ENCODE assay signal across 11 cellular contexts in genomic region chr1:59669752-59670312, GRCh38.
A peak's percentile ranks its signal among the peaks of the same experiment; 100 is the strongest.
DNase-seq lines count a peak whose midpoint lies in the region; ATAC-seq, FAIRE-seq and TF ChIP-seq lines count a peak whose summit lies in the region.
"Had no signal": no experiment of that assay in that cellular context is flagged by ENCODE, and none has a peak within 500 bp of the region (broad histone marks: within the 10 kb centered on the region; RNA-seq: fewer than 3 reads in every experiment).

No MANE protein-coding gene starts in this region.

- H3K4me1 ChIP-seq in body of pancreas (peaks cover 32% of the 10 kb centered on the region), hepatocyte (ENCODE audit: insufficient read depth) (peaks cover 29% of the 10 kb centered on the region), prostate gland (replicated peaks) (peaks cover 8% of the 10 kb centered on the region), small intestine (ENCODE audit: control insufficient read depth in 2 of 2, insufficient read depth in 1 of 2, low read depth in 1 of 2, low read length in 1 of 2) (no peaks in the 10 kb centered on the region)

- H3K36me3 ChIP-seq in body of pancreas (replicated peaks in 1 of 2; ENCODE audit: insufficient read depth in 1 of 2, low read depth in 2 of 2), result no peaks in the 10 kb centered on the region
- H3K36me3 ChIP-seq in hepatocyte (replicated peaks; ENCODE audit: insufficient read depth, low read depth), result no peaks in the 10 kb centered on the region
- no peaks in the 10 kb centered on the region for H3K36me3 ChIP-seq in prostate gland
- no peaks in the 10 kb centered on the region for H3K36me3 ChIP-seq in small intestine (ENCODE audit: control insufficient read depth in 2 of 2, insufficient read depth in 2 of 2, low read length in 2 of 2)

- H3K4me3 ChIP-seq in body of pancreas (no peak overlapping the region), hepatocyte (no peak overlapping the region), prostate gland (no peak overlapping the region), small intestine (ENCODE audit: low read depth in 1 of 2, low read length in 2 of 2) (no peak overlapping the region)

- TF ChIP-seq POLR2A in body of pancreas (IDR thresholded peaks at IDR 0.05), result no peak
- TF ChIP-seq POLR2A in prostate gland (IDR thresholded peaks at IDR 0.05), result no peak

- 50 to 55% methylated on average over 9 of the region's 9 CpGs for WGBS in body of pancreas, 2 donors
- 40% methylated on average over 9 of the region's 9 CpGs for WGBS in hepatocyte (ENCODE audit: low lambda C conversion rate, missing lambda C conversion rate)
- WGBS in prostate gland, result 39% methylated on average over 9 of the region's 9 CpGs
- WGBS in small intestine, 3 donors, result 83 to 88% (median 88%) methylated on average over 9 of the region's 9 CpGs

- H3K9me3 ChIP-seq in body of pancreas (no peaks in the 10 kb centered on the region), hepatocyte (ENCODE audit: low read depth) (no peaks in the 10 kb centered on the region), prostate gland (no peaks in the 10 kb centered on the region), small intestine (ENCODE audit: control insufficient read depth, low read depth) (no peaks in the 10 kb centered on the region)

- no peak overlapping the region for H2AFZ ChIP-seq in hepatocyte

- no peaks in the 10 kb centered on the region for H3K27me3 ChIP-seq in body of pancreas
- H3K27me3 ChIP-seq in hepatocyte, result no peaks in the 10 kb centered on the region
- H3K27me3 ChIP-seq in prostate gland (replicated peaks; ENCODE audit: insufficient read depth), result no peaks in the 10 kb centered on the region
- H3K27me3 ChIP-seq in small intestine (ENCODE audit: control insufficient read depth in 2 of 2, insufficient read depth in 2 of 2, low read length in 2 of 2), result no peaks in the 10 kb centered on the region

- TF ChIP-seq CTCF in body of pancreas (IDR thresholded peaks at IDR 0.05) (no peak), hepatocyte (IDR thresholded peaks at IDR 0.05; ENCODE audit: poor library complexity) (no peak), prostate gland (IDR thresholded peaks at IDR 0.05) (no peak)

- FAIRE-seq in small intestine (lab: Jason Lieb, UNC), result no peak

- H3K27ac ChIP-seq in body of pancreas, result peak overlapping the region in 3 of 4 donors; percentile 36 to 65 (median 43)
- H3K27ac ChIP-seq in hepatocyte, result peak overlapping the region; percentile 75
- H3K27ac ChIP-seq in prostate gland, result peak overlapping the region; percentile 70 to 73
- no peak overlapping the region for H3K27ac ChIP-seq in small intestine (ENCODE audit: low read depth in 1 of 2, low read length in 1 of 2)

- no peaks in the 10 kb centered on the region for H3K9me2 ChIP-seq in hepatocyte (replicated peaks; ENCODE audit: insufficient read depth)

- peak; percentile 49 for ATAC-seq in body of pancreas
- no peak for ATAC-seq in GM18870 (IDR thresholded peaks at IDR 0.05; ENCODE audit: unreplicated experiment)

- H3K4me2 ChIP-seq in hepatocyte, result no peak overlapping the region

- no peaks in the 10 kb centered on the region for H4K20me1 ChIP-seq in hepatocyte (ENCODE audit: insufficient read depth, poor library complexity, severe bottlenecking)

- intact Hi-C loops in body of pancreas (cut with DNase I), result no loop called here
- intact Hi-C loops in prostate gland (cut with DNase I), result loop anchor here (5.0 kb wide), 1 partner anchor 73 kb away; no protein-coding TSS in a partner anchor

- no peaks in the 10 kb centered on the region for H3K79me2 ChIP-seq in hepatocyte

- DNase-seq in ELR (ENCODE audit: low read depth) (peak; percentile 79), body of pancreas (peak; percentile 19 to 55 (median 35)), hepatocyte (ENCODE audit: low spot score) (peak; percentile 49), prostate gland (ENCODE audit: low spot score) (no peak), small intestine (no peak), NCI-H2227 (lab: John Stamatoyannopoulos, UW; ENCODE audit: unreplicated experiment) (no peak), LoVo (ENCODE audit: low spot score) (no peak)
- DNase-seq: activated naive CD4-positive, alpha-beta T cell treated with anti-CD3 and anti-CD28 coated beads for 36 hours; CD8-positive, alpha-beta memory T cell; NCI-H2107 had no signal

Comparison
In these comparisons a context has a peak if more than half of its experiments do, and no peak if none do; other contexts are left out.
1. DNase-seq: peak in ELR (single experiment), body of pancreas (4 of 4) and hepatocyte (single experiment); none in prostate gland (single experiment), small intestine (single experiment), NCI-H2227 (single experiment) and LoVo (single experiment).
2. H3K27ac ChIP-seq: peak in body of pancreas (3 of 4), hepatocyte (single experiment) and prostate gland (2 of 2); none in small intestine (0 of 2).